In the genomic region with DNA sequence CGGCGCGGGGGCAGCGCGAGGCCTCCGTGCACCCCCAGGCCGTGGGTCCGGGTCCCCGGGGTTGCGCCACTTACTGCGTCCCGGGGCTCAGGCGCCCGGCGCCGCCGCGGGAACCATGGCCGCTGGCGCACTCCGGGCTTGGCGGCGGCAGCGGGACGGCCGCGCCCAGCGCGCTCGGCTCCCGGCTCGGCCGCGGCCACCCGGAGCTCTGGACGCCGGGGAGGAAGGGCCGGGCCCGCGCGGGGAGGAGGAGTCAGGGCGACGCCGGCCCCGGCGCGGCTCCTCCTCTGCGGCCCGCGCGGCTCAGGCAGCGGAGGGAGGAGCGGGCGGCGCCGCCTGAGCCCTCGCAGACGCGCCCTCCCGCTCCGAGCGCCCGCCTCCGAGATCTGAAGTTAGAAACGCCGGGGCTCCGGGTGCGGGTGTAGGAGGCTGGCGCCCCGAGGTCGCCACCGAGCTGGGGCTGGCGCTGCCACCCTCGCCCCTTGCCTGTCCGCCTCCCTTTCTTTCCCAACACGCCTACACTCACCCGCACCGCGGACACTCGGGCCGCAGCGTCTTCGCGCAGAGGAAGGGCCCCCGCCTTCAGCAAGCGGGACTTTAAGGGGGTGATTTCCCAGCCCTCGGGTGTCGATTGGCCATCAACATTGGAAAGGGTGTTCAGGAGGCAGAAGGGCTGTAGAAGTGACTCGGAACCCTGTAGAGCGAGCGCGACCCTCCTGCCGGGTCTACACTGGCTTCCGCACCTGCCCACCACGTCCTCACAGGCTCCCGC, we compare ENCODE assay signal across 8 cellular contexts. TPM values are rescaled to one million over a fixed set of nuclear protein-coding genes. Genes with fewer than 3 reads are reported as not detected.
DNase-seq lines count a peak whose midpoint lies in the region; ATAC-seq and TF ChIP-seq lines count a peak whose summit lies in the region.

TSS of gene NIN (minus strand) at position 231 of the 772 bp plus-strand sequence. CDS start 9,106 bp downstream, outside the sequence.

- no peak within 1 kb of the TSS; the same call in 1 of the 2 replicates for H3K18ac ChIP-seq in IMR-90 (ENCODE audit: low read depth, low read length)

- H4K8ac ChIP-seq in IMR-90 (ENCODE audit: low read depth in 2 of 2, low read length in 2 of 2), result peak within 1 kb of the TSS; percentile 74 to 82; a peak in 2 of 4 replicates

- peak within 1 kb of the TSS; percentile 65 for H4K91ac ChIP-seq in IMR-90 (ENCODE audit: insufficient read depth, low read depth, low read length)

- TF ChIP-seq CTCF in IMR-90 (conservative IDR thresholded peaks at IDR 0.05; ENCODE audit: low read depth, low read length) (no peak), fibroblast of the aortic adventitia (IDR thresholded peaks at IDR 0.05; ENCODE audit: insufficient read depth, low read length) (no peak), nephron progenitor cell (IDR thresholded peaks at IDR 0.05) (no peak)

- no peak within 1 kb of the TSS for H2BK20ac ChIP-seq in IMR-90 (ENCODE audit: low read depth, low read length)

- peaks cover 35% of the 10 kb centered on the region for H4K20me1 ChIP-seq in IMR-90 (ENCODE audit: insufficient read depth, low read length)

- intact Hi-C loops in IMR-90 (cut with micrococcal nuclease), result loop anchor here (2.0 kb wide), 2 partner anchors 30 to 36 kb away; no protein-coding TSS in a partner anchor

- TF ChIP-seq POLR2A in IMR-90 (IDR thresholded peaks at IDR 0.05; ENCODE audit: low read depth, low read length), result no peak

- H3K79me1 ChIP-seq in IMR-90 (ENCODE audit: low read depth in 1 of 2, low read length in 2 of 2), result peaks cover 21 to 42% of the 10 kb centered on the region in 2 experiments

- in situ Hi-C loops in IMR-90 (cut with MboI; ENCODE audit: low sequenced_read_pairs), result no loop called here

- H3K23ac ChIP-seq in IMR-90 (ENCODE audit: low read depth, low read length), result peak within 1 kb of the TSS; percentile 96

- H3K4me2 ChIP-seq in IMR-90 (ENCODE audit: low read depth, low read length), result peak within 1 kb of the TSS; percentile 94

- dilution Hi-C loops in IMR-90 (cut with HindIII; ENCODE audit: low sequenced_read_pairs, unreplicated experiment), result no loop called here

- peak within 1 kb of the TSS; percentile 61 for H3K56ac ChIP-seq in IMR-90 (ENCODE audit: extremely low read depth, insufficient read depth, low read length)

- peak within 1 kb of the TSS; percentile 61 for H2BK5ac ChIP-seq in IMR-90 (ENCODE audit: low read depth, low read length, poor library complexity, severe bottlenecking)

- H3K4me3 Mint-ChIP-seq in nephron progenitor cell, result peak within 1 kb of the TSS; percentile 94

- ATAC-seq in GM21526 (IDR thresholded peaks at IDR 0.05; ENCODE audit: low FRiP score, unreplicated experiment), result peak; percentile 75
- ATAC-seq in IMR-90 (ENCODE audit: low read depth), result peak; percentile 98

- H2BK120ac ChIP-seq in IMR-90 (ENCODE audit: low read depth, low read length), result peak within 1 kb of the TSS; percentile 52

- no TSS peak for BruUV-seq in IMR-90 (replicated peaks; lab: Mats Ljungman, UMichigan)

- H3K36me3 ChIP-seq in IMR-90 (ENCODE audit: control insufficient read depth, insufficient read depth, low read length), result no peaks in the 10 kb centered on the region; the same call in 1 of the 2 replicates
- H3K36me3 ChIP-seq in subcutaneous abdominal adipose tissue (ENCODE audit: control insufficient read depth in 5 of 5, insufficient read depth in 5 of 5, low read length in 5 of 5), result peaks cover 0 to 3% (median 0%) of the 10 kb centered on the region in 5 donors

- POLR2A ChIA-PET in IMR-90 (lab: Charles Lee; ENCODE audit: unreplicated experiment), result no interaction called here

- H3K9ac ChIP-seq in IMR-90 (ENCODE audit: low read depth, low read length) (peak within 1 kb of the TSS; percentile 72), subcutaneous abdominal adipose tissue (ENCODE audit: low read length in 5 of 5) (peak within 1 kb of the TSS; percentile 60 to 84 (median 75))

- H2AK9ac ChIP-seq in IMR-90 (replicated peaks; ENCODE audit: low read depth, low read length, poor library complexity), result peak within 1 kb of the TSS; percentile 91

- peak within 1 kb of the TSS; percentile 15 for H2AK5ac ChIP-seq in IMR-90 (ENCODE audit: low read depth, low read length)

- peak within 1 kb of the TSS; percentile 85; the same call in 2 of the 3 replicates for H2BK15ac ChIP-seq in IMR-90 (ENCODE audit: low read depth, low read length)

- peak; percentile 50 for DNase-seq in DMS153 treated with DMSO at 0.1 percent for 48 hours (lab: John Stamatoyannopoulos, UW; ENCODE audit: unreplicated experiment)
- DNase-seq in IMR-90, result peak; percentile 73
- peak; percentile 76 for DNase-seq in RPMI8226
- peak; percentile 64 for DNase-seq in activated T-helper 9 cell treated with anti-CD3 and anti-CD28 coated beads, Interleukin-2, amount 50 U/mL, for 16 hours (ENCODE audit: low read depth)
- DNase-seq in fibroblast of the aortic adventitia (ENCODE audit: low read depth), result peak; percentile 63
- DNase-seq in nephron progenitor cell, result peak; percentile 84

- peak within 1 kb of the TSS; percentile 33 for H3K14ac ChIP-seq in IMR-90 (replicated peaks; ENCODE audit: low read depth, low read length)

- H3K27me3 Mint-ChIP-seq in nephron progenitor cell (ENCODE audit: low read depth, poor library complexity), result peaks cover 41% of the 10 kb centered on the region

- peak within 1 kb of the TSS; percentile 97 for H2AFZ ChIP-seq in IMR-90 (replicated peaks; ENCODE audit: low read length, poor library complexity)

- no peaks in the 10 kb centered on the region for H3K9me3 Mint-ChIP-seq in nephron progenitor cell

- H3K27me3 ChIP-seq in IMR-90 (ENCODE audit: control insufficient read depth, insufficient read depth, low read length) (no peaks in the 10 kb centered on the region), subcutaneous abdominal adipose tissue (ENCODE audit: control insufficient read depth in 5 of 5, insufficient read depth in 4 of 5, low read length in 5 of 5) (peaks cover 0 to 3% (median 0%) of the 10 kb centered on the region in 5 donors)

- 2% methylated on average over 10 of the region's 96 CpGs; no CpG with 5 or more reads in 1 of the 2 experiments for WGBS in IMR-90 (ENCODE audit: extremely low coverage in 2 of 2, insufficient read length in 1 of 2), 2 experiments

- H3K27ac Mint-ChIP-seq in nephron progenitor cell, result peak within 1 kb of the TSS; percentile 77

- H3K9me3 ChIP-seq in IMR-90 (ENCODE audit: control insufficient read depth, insufficient read depth, low read length) (no peaks in the 10 kb centered on the region), subcutaneous abdominal adipose tissue (ENCODE audit: control insufficient read depth in 5 of 5, low read length in 5 of 5) (no peaks in the 10 kb centered on the region)

- H3K4me1 Mint-ChIP-seq in nephron progenitor cell, result peaks cover 52% of the 10 kb centered on the region

- no peak for TF ChIP-seq RAD21 in IMR-90 (IDR thresholded peaks at IDR 0.05; ENCODE audit: low read length)

- H3K9me1 ChIP-seq in IMR-90 (ENCODE audit: insufficient read depth, low read length), result peaks cover 15% of the 10 kb centered on the region

- H3K4me3 ChIP-seq in IMR-90 (ENCODE audit: insufficient read depth, low read depth, low read length) (peak within 1 kb of the TSS; percentile 73), fibroblast of the aortic adventitia (ENCODE audit: low read depth, low read length) (peak within 1 kb of the TSS; percentile 81), subcutaneous abdominal adipose tissue (ENCODE audit: low read depth in 1 of 5, low read length in 5 of 5) (peak within 1 kb of the TSS; percentile 81 to 93 (median 87))

- H3K36me3 Mint-ChIP-seq in nephron progenitor cell (ENCODE audit: low read depth), result peaks cover 4% of the 10 kb centered on the region

- H3K27ac ChIP-seq in IMR-90 (ENCODE audit: insufficient read depth, low read length) (peak within 1 kb of the TSS; percentile 73), subcutaneous abdominal adipose tissue (ENCODE audit: low read depth, low read length) (peak within 1 kb of the TSS; percentile 54)

- H4K5ac ChIP-seq in IMR-90 (ENCODE audit: low read depth, low read length), result peak within 1 kb of the TSS; percentile 14; the same call in 1 of the 2 replicates

- peak within 1 kb of the TSS; percentile 41 for H3K4ac ChIP-seq in IMR-90 (ENCODE audit: low read depth, low read length)

- CTCF ChIA-PET in IMR-90 (lab: Yijun Ruan, JAX), result interaction anchor here (0.5 to 1.5 kb wide), 2 partner anchors 29 to 186 kb away, joined by 3 to 4 read pairs; no protein-coding TSS in a partner anchor

- H3K4me1 ChIP-seq in IMR-90 (ENCODE audit: control insufficient read depth, insufficient read depth, low read length) (peaks cover 16% of the 10 kb centered on the region), subcutaneous abdominal adipose tissue (ENCODE audit: control insufficient read depth in 5 of 5, insufficient read depth in 5 of 5, low read length in 5 of 5) (peaks cover 4 to 30% (median 29%) of the 10 kb centered on the region in 5 donors)

TF ChIP-seq in IMR-90, 13 proteins besides CTCF, POLR2A, EP300 and RAD21:
- TF ChIP-seq MXI1 (IDR thresholded peaks at IDR 0.05; ENCODE audit: borderline replicate concordance, low read depth, low read length) (0 out of 2 replicates have a peak, but pooled peaks have one; percentile 11), NFE2L2 (IDR thresholded peaks at IDR 0.05; ENCODE audit: low read depth, low read length) (no peak)

RNA-seq across cellular contexts. Expression of gene NIN, which starts in this region (rescaled TPM):
- total RNA-seq in IMR-90 (2012; rRNA removed) (98.4 and 99.2 TPM in 2 replicates), fibroblast of the aortic adventitia (ENCODE audit: low replicate concordance) (33.4 and 62.8 TPM in 2 replicates)
- polyA plus RNA-seq in IMR-90 (2012; rRNA removed), result 13.8 and 15.2 TPM in 2 replicates
- 4.7 and 7.3 TPM in 2 replicates for polyA plus RNA-seq in IMR-90 (2012; cell fraction: cytosol; rRNA removed)
- polyA plus RNA-seq in IMR-90 (2012; cell fraction: nucleus; rRNA removed; ENCODE audit: low replicate concordance), result 4.4 and 13.1 TPM in 2 replicates

Comparison
In these comparisons a context has a peak if more than half of its experiments do, and no peak if none do; other contexts are left out.
1. Peak in every context shown above with its lines: DNase-seq, ATAC-seq, H3K4me3 ChIP-seq and H3K27ac ChIP-seq.